9 cellular contexts compared by ENCODE assay signal in the genomic region with DNA sequence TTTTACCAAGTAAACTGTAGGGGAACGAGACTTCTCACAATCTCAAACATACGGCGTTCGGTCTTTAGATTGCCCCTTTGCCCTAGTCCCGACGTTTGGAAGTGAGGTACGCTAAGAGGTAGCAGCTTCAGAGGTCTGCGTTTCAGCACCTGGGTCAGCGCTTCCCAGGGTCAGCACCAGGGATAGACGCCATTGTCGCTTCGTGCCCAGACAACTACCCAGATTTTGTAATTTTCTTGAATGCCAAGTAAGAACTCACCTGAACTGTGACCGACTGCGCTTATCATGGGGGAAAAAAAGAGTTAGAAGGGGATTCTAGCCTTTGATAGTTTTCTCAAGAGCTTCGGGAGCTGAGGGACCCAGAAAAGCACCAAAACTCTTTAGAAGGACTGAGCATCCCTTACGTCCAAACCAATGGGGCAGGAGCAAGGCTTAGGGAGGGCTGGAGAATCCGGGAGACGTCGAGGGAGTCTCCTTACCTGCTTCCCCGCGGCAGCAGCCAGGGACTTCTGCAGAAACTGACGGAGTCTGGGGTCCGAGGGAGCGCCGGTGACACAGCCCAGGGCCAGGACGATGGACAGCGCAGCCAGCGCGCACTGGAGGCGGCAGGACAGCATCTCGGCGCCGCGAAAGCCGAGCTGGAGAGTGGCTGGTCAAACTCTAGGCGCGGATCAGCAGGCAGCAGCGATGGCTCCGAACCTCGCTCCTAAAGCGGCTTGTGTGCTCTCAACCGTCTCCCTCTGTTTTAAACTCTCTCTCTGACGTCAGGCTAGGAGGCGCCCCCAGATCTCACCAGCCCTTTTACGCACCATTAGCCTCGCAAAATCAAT. TPM values are rescaled to one million over a fixed set of nuclear protein-coding genes. Genes with fewer than 3 reads are reported as not detected.
A peak's percentile ranks its signal among the peaks of the same experiment; 100 is the strongest.
DNase-seq lines count a peak whose midpoint lies in the region; ATAC-seq and TF ChIP-seq lines count a peak whose summit lies in the region.
"Had no signal": no experiment of that assay in that cellular context is flagged by ENCODE, and none has a peak within 500 bp of the region (broad histone marks: within the 10 kb centered on the region; RNA-seq: fewer than 3 reads in every experiment).

A gene (minus strand): TSS at position 720 of the 830 bp plus-strand sequence. CDS start 103 bp downstream, at position 617.

- no peaks in the 10 kb centered on the region for H3K4me1 Mint-ChIP-seq in activated CD8-positive, alpha-beta memory T cell treated with anti-CD3 and anti-CD28 coated beads, Interleukin-2, amount 10 ng/mL, durations not matched to agents 7 days and 5 days
- H3K4me1 Mint-ChIP-seq in activated CD8-positive, alpha-beta T cell treated with anti-CD3 and anti-CD28 coated beads, Interleukin-2, amount 10 ng/mL, durations not matched to agents 7 days and 5 days (ENCODE audit: low read depth), result no peaks in the 10 kb centered on the region
- no peaks in the 10 kb centered on the region for H3K4me1 Mint-ChIP-seq in T-helper 17 cell

- POLR2A ChIA-PET in activated CD8-positive, alpha-beta T cell treated with anti-CD3 and anti-CD28 coated beads, Interleukin-2, amount 10 ng/mL, durations not matched to agents 7 days and 5 days (lab: Charles Lee), result interaction anchor here (0.7 to 0.9 kb wide), 2 partner anchors 12 to 1007 kb away, joined by 3 read pairs; no protein-coding TSS in a partner anchor

- H3K36me3 Mint-ChIP-seq in activated CD8-positive, alpha-beta memory T cell treated with anti-CD3 and anti-CD28 coated beads, Interleukin-2, amount 10 ng/mL, durations not matched to agents 7 days and 5 days, result no peaks in the 10 kb centered on the region
- H3K36me3 Mint-ChIP-seq in activated CD8-positive, alpha-beta T cell treated with anti-CD3 and anti-CD28 coated beads, Interleukin-2, amount 10 ng/mL, durations not matched to agents 7 days and 5 days (ENCODE audit: low read depth), result no peaks in the 10 kb centered on the region
- peaks cover 12% of the 10 kb centered on the region for H3K36me3 Mint-ChIP-seq in T-helper 17 cell (ENCODE audit: low read depth)

- peak; percentile 49 for ATAC-seq in activated CD8-positive, alpha-beta memory T cell treated with anti-CD3 and anti-CD28 coated beads, Interleukin-2, amount 10 ng/mL, durations not matched to agents 7 days and 5 days
- ATAC-seq in activated CD8-positive, alpha-beta T cell treated with anti-CD3 and anti-CD28 coated beads, Interleukin-2, amount 10 ng/mL, durations not matched to agents 7 days and 5 days, result no peak
- no peak for ATAC-seq in T-helper 17 cell

- H3K4me3 Mint-ChIP-seq in activated CD8-positive, alpha-beta memory T cell treated with anti-CD3 and anti-CD28 coated beads, Interleukin-2, amount 10 ng/mL, durations not matched to agents 7 days and 5 days, result no peak within 1 kb of the TSS
- no peak within 1 kb of the TSS for H3K4me3 Mint-ChIP-seq in activated CD8-positive, alpha-beta T cell treated with anti-CD3 and anti-CD28 coated beads, Interleukin-2, amount 10 ng/mL, durations not matched to agents 7 days and 5 days
- no peak within 1 kb of the TSS for H3K4me3 Mint-ChIP-seq in T-helper 17 cell
- H3K4me3 Mint-ChIP-seq: B cell had no signal

- no peaks in the 10 kb centered on the region for H3K4me1 ChIP-seq in thyroid gland

- 7 to 14% methylated on average over 39 to 46 of the region's 46 CpGs for WGBS in thyroid gland, 2 donors

- H3K36me3 ChIP-seq in thyroid gland, result no peaks in the 10 kb centered on the region

- H3K27ac ChIP-seq in thyroid gland, result no peak within 1 kb of the TSS

- intact Hi-C loops in thyroid gland (cut with DNase I), result loop anchor here (10.0 kb wide), 1 partner anchor 445 kb away; no protein-coding TSS in a partner anchor

- no peaks in the 10 kb centered on the region for H3K27me3 ChIP-seq in thyroid gland

- no peaks in the 10 kb centered on the region for H3K9me3 ChIP-seq in thyroid gland
- no peaks in the 10 kb centered on the region for H3K9me3 ChIP-seq in T-helper 17 cell (ENCODE audit: control insufficient read depth, low read length, poor library complexity, severe bottlenecking)

- DNase-seq in activated CD8-positive, alpha-beta memory T cell treated with anti-CD3 and anti-CD28 coated beads, Interleukin-2, amount 10 ng/mL, durations not matched to agents 7 days and 5 days, result peak; percentile 49
- DNase-seq in activated CD8-positive, alpha-beta memory T cell treated with anti-CD3 and anti-CD28 coated beads for 24 hours, result no peak
- peak; percentile 46 for DNase-seq in activated CD8-positive, alpha-beta T cell treated with anti-CD3 and anti-CD28 coated beads, Interleukin-2, amount 10 ng/mL, durations not matched to agents 7 days and 5 days
- DNase-seq in iPS DF 4.7 (ENCODE audit: extremely low read depth, low spot score), result peak; percentile 68
- peak; percentile 30 to 56 for DNase-seq in thyroid gland
- no peak for DNase-seq in hippocampal formation (lab: John Stamatoyannopoulos, UW)
- DNase-seq in T-helper 17 cell, result no peak
- no peak for DNase-seq in activated CD8-positive, alpha-beta memory T cell treated with anti-CD3 and anti-CD28 coated beads, Interleukin-2, amount 50 U/mL, for 48 hours

- no peak within 1 kb of the TSS for H3K4me3 ChIP-seq in thyroid gland (replicated peaks in 1 of 3)

- peaks cover 81% of the 10 kb centered on the region for H3K27me3 Mint-ChIP-seq in activated CD8-positive, alpha-beta memory T cell treated with anti-CD3 and anti-CD28 coated beads, Interleukin-2, amount 10 ng/mL, durations not matched to agents 7 days and 5 days
- H3K27me3 Mint-ChIP-seq in activated CD8-positive, alpha-beta T cell treated with anti-CD3 and anti-CD28 coated beads, Interleukin-2, amount 10 ng/mL, durations not matched to agents 7 days and 5 days (ENCODE audit: low read depth), result peaks cover 47% of the 10 kb centered on the region
- peaks cover 76% of the 10 kb centered on the region for H3K27me3 Mint-ChIP-seq in T-helper 17 cell

- TF ChIP-seq CTCF in thyroid gland (IDR thresholded peaks at IDR 0.05), result no peak

- H3K27ac Mint-ChIP-seq in activated CD8-positive, alpha-beta memory T cell treated with anti-CD3 and anti-CD28 coated beads, Interleukin-2, amount 10 ng/mL, durations not matched to agents 7 days and 5 days, result no peak within 1 kb of the TSS
- H3K27ac Mint-ChIP-seq in activated CD8-positive, alpha-beta T cell treated with anti-CD3 and anti-CD28 coated beads, Interleukin-2, amount 10 ng/mL, durations not matched to agents 7 days and 5 days, result no peak within 1 kb of the TSS
- H3K27ac Mint-ChIP-seq in T-helper 17 cell, result no peak within 1 kb of the TSS
- H3K27ac Mint-ChIP-seq: B cell had no signal

- no peak for TF ChIP-seq POLR2A in thyroid gland (IDR thresholded peaks at IDR 0.05)

- CTCF ChIA-PET in activated CD8-positive, alpha-beta memory T cell treated with anti-CD3 and anti-CD28 coated beads, Interleukin-2, amount 10 ng/mL, durations not matched to agents 7 days and 5 days (lab: Charles Lee), result interaction anchor here (0.6 to 4.0 kb wide), 4 partner anchors 9 to 451 kb away, joined by 3 to 35 read pairs (median 10); no protein-coding TSS in a partner anchor
- CTCF ChIA-PET in activated CD8-positive, alpha-beta T cell treated with anti-CD3 and anti-CD28 coated beads, Interleukin-2, amount 10 ng/mL, durations not matched to agents 7 days and 5 days (lab: Charles Lee), result interaction anchor here (2.4 to 16.5 kb wide), 3 partner anchors 9 to 350 kb away, joined by 10 to 397 read pairs (median 36); no protein-coding TSS in a partner anchor

- H3K9me3 Mint-ChIP-seq in activated CD8-positive, alpha-beta memory T cell treated with anti-CD3 and anti-CD28 coated beads, Interleukin-2, amount 10 ng/mL, durations not matched to agents 7 days and 5 days (ENCODE audit: low read depth), result no peaks in the 10 kb centered on the region
- no peaks in the 10 kb centered on the region for H3K9me3 Mint-ChIP-seq in activated CD8-positive, alpha-beta T cell treated with anti-CD3 and anti-CD28 coated beads, Interleukin-2, amount 10 ng/mL, durations not matched to agents 7 days and 5 days (ENCODE audit: insufficient read depth)

RNA-seq across cellular contexts. Expression of the gene that starts here (rescaled TPM):
- not detected for total RNA-seq in activated CD8-positive, alpha-beta memory T cell treated with anti-CD3 and anti-CD28 coated beads, Interleukin-2, amount 10 ng/mL, durations not matched to agents 7 days and 5 days
- total RNA-seq in activated CD8-positive, alpha-beta T cell treated with anti-CD3 and anti-CD28 coated beads, Interleukin-2, amount 10 ng/mL, durations not matched to agents 7 days and 5 days, result not detected
- total RNA-seq in thyroid gland (1 to 10 TPM in 1 of 4 donors, not detected in 3; 1.5 TPM), T-helper 17 cell (not detected)
- total RNA-seq: B cell had no signal

Comparison
In these comparisons a context has a peak if more than half of its experiments do, and no peak if none do; other contexts are left out.
1. Peak in DNase-seq and ATAC-seq in activated CD8-positive, alpha-beta memory T cell treated with anti-CD3 and anti-CD28 coated beads, Interleukin-2, amount 10 ng/mL, durations not matched to agents 7 days and 5 days; RNA of the gene not detected or under 1 TPM.
2. Peak in DNase-seq in activated CD8-positive, alpha-beta T cell treated with anti-CD3 and anti-CD28 coated beads, Interleukin-2, amount 10 ng/mL, durations not matched to agents 7 days and 5 days; RNA of the gene not detected or under 1 TPM.
3. DNase-seq: peak in iPS DF 4.7 (single experiment) and thyroid gland (2 of 2); none in activated CD8-positive, alpha-beta memory T cell treated with anti-CD3 and anti-CD28 coated beads for 24 hours (single experiment), hippocampal formation (0 of 2), T-helper 17 cell (0 of 3) and activated CD8-positive, alpha-beta memory T cell treated with anti-CD3 and anti-CD28 coated beads, Interleukin-2, amount 50 U/mL, for 48 hours (single experiment).